8 cellular contexts compared by ENCODE assay signal in genomic region chr7:90210925-90211324, GRCh38. TPM values are rescaled to one million over a fixed set of nuclear protein-coding genes. Genes with fewer than 3 reads are reported as not detected.
A peak's percentile ranks its signal among the peaks of the same experiment; 100 is the strongest.
DNase-seq lines count a peak whose midpoint lies in the region; TF ChIP-seq lines count a peak whose summit lies in the region.

No MANE protein-coding gene starts in this region.

- TF ChIP-seq CTCF in fibroblast of mammary gland (conservative IDR thresholded peaks at IDR 0.05; ENCODE audit: control insufficient read depth, insufficient read depth, low read depth, low read length) = no peak
- TF ChIP-seq CTCF in ovary (IDR thresholded peaks at IDR 0.05) = no peak
- no peak for TF ChIP-seq CTCF in CD14-positive monocyte (IDR thresholded peaks at IDR 0.05)

- no peaks in the 10 kb centered on the region for H3K9me3 ChIP-seq in ovary

- no peaks in the 10 kb centered on the region for H3K27me3 ChIP-seq in ovary

- peak overlapping the region in 1 of 2 donors; percentile 81 for H3K4me3 Mint-ChIP-seq in CD14-positive monocyte

- H3K27me3 Mint-ChIP-seq in CD14-positive monocyte (ENCODE audit: low read depth in 3 of 3) = peaks cover 9 to 24% (median 20%) of the 10 kb centered on the region in 3 donors

- H3K36me3 Mint-ChIP-seq in CD14-positive monocyte = no peaks in the 10 kb centered on the region

- WGBS in ovary, 3 donors = 6 to 22% (median 14%) methylated on average over 11 of the region's 11 CpGs

- peak; percentile 38 for DNase-seq in Daoy (ENCODE audit: low read depth)
- peak; percentile 3 for DNase-seq in RPMI7951 (ENCODE audit: low read depth)
- DNase-seq in fibroblast of mammary gland (ENCODE audit: low read depth) = no peak
- peak; percentile 44 to 58 (median 51) for DNase-seq in ovary
- no peak for DNase-seq in CD14-positive monocyte (ENCODE audit: low spot score)
- DNase-seq in activated CD4-positive, alpha-beta T cell treated with anti-CD3 and anti-CD28 coated beads, Interleukin-2, amount 50 U/mL, for 4 hours = no peak
- no peak for DNase-seq in foreskin melanocyte
- DNase-seq in NCI-H2081 (lab: John Stamatoyannopoulos, UW) = no peak

- H3K27ac Mint-ChIP-seq in CD14-positive monocyte = no peak overlapping the region

- peaks cover 11% of the 10 kb centered on the region for H3K4me1 Mint-ChIP-seq in CD14-positive monocyte

- no peak for TF ChIP-seq POLR2A in ovary (IDR thresholded peaks at IDR 0.05)

- H3K4me3 ChIP-seq in fibroblast of mammary gland (ENCODE audit: control insufficient read depth, low read depth, low read length) (peak overlapping the region; percentile 77), ovary (peak overlapping the region; percentile 68)

- H3K4me1 ChIP-seq in ovary (ENCODE audit: insufficient read depth) = peaks cover 5% of the 10 kb centered on the region

- intact Hi-C loops in ovary (cut with DNase I) (loop anchor here in 1 of 4 donors (10.0 kb wide), 1 partner anchor 56 kb away; the partner anchor contains the start of gene STEAP1), CD14-positive monocyte (cut with micrococcal nuclease) (no loop called here)

- peak overlapping the region; percentile 87 to 93 for H3K27ac ChIP-seq in ovary

- no peak for TF ChIP-seq EP300 in ovary (IDR thresholded peaks at IDR 0.05)

- H3K9me3 Mint-ChIP-seq in CD14-positive monocyte = peaks cover 0 to 8% (median 0%) of the 10 kb centered on the region in 7 donors

- no peaks in the 10 kb centered on the region for H3K36me3 ChIP-seq in ovary

RNA-seq across cellular contexts. Expression of gene STEAP2, which starts 0.6 kb away (rescaled TPM):
- total RNA-seq in Daoy (2014; rRNA removed; shearing (Covaris generic)) = 4.9 and 5.2 TPM in 2 replicates
- total RNA-seq in RPMI7951 (2014; rRNA removed; shearing (Covaris generic)) = 4.5 and 5.8 TPM in 2 replicates
- 10 to 100 TPM; 21.1 to 47.1 (median 27.6) TPM for total RNA-seq in ovary
- polyA plus RNA-seq in ovary = 10 to 100 TPM in 1 of 2 donors, 1 to 10 TPM in 1; 10.0 to 15.7 TPM
- not detected for polyA plus RNA-seq in CD14-positive monocyte

RNA-seq across cellular contexts. Expression of gene CFAP69, which starts 34.0 kb away (rescaled TPM):
- 3.9 and 4.9 TPM in 2 replicates for total RNA-seq in Daoy (2014; rRNA removed; shearing (Covaris generic))
- total RNA-seq in RPMI7951 (2014; rRNA removed; shearing (Covaris generic)) = 2.1 and 4.2 TPM in 2 replicates
- 10 to 100 TPM in 5 of 7 donors, 1 to 10 TPM in 2; 7.0 to 37.9 (median 11.2) TPM for total RNA-seq in ovary
- 1 to 10 TPM; 3.1 to 6.3 TPM for polyA plus RNA-seq in ovary
- not detected for polyA plus RNA-seq in CD14-positive monocyte

RNA-seq across cellular contexts. Expression of gene STEAP1, which starts 56.7 kb away (rescaled TPM):
- 24.9 and 28.5 TPM in 2 replicates for total RNA-seq in Daoy (2014; rRNA removed; shearing (Covaris generic))
- total RNA-seq in RPMI7951 (2014; rRNA removed; shearing (Covaris generic)) = 30.0 and 30.3 TPM in 2 replicates
- 10 to 100 TPM in 4 of 7 donors, 1 to 10 TPM in 3; 4.8 to 15.5 (median 10.5) TPM for total RNA-seq in ovary
- polyA plus RNA-seq in ovary (10 to 100 TPM in 1 of 2 donors, 1 to 10 TPM in 1; 6.0 to 10.8 TPM), CD14-positive monocyte (not detected)

Comparison
In these comparisons a context has a peak if more than half of its experiments do, and no peak if none do; other contexts are left out.
1. DNase-seq: peak in Daoy (single experiment), RPMI7951 (single experiment) and ovary (5 of 5); none in fibroblast of mammary gland (single experiment), CD14-positive monocyte (single experiment), activated CD4-positive, alpha-beta T cell treated with anti-CD3 and anti-CD28 coated beads, Interleukin-2, amount 50 U/mL, for 4 hours (0 of 2), foreskin melanocyte (single experiment) and NCI-H2081 (0 of 2).